In the genomic region with DNA sequence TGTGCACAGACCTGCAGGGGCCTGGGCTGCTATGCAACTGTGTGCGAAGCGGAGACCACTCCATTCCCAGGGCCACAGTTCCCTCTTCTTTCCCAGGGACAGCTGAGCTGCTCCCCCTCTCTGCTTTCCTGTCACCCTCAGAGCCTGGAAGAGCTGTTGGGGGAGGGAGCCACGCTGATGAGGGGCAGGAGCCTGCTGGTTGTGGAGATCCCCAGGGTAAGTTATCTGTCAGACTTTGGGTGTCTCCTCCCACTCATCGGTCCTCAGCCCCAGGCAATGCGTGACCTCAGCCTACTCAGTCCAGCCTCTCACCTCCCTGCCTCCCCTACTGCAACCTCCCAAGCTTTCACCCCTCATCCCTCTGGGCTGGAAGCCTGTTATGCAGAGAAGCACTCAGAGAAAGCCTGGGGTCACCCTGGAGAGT, we compare ENCODE assay signal across 13 cellular contexts. TPM values are rescaled to one million over a fixed set of nuclear protein-coding genes. Genes with fewer than 3 reads are reported as not detected.
DNase-seq lines count a peak whose midpoint lies in the region; ATAC-seq and TF ChIP-seq lines count a peak whose summit lies in the region.
"Had no signal": no experiment of that assay in that cellular context is flagged by ENCODE, and none has a peak within 500 bp of the region (broad histone marks: within the 10 kb centered on the region; RNA-seq: fewer than 3 reads in every experiment).

No MANE protein-coding gene starts in this region.

- H3K27ac ChIP-seq in VCaP, result peak overlapping the region; percentile 66
- H3K27ac ChIP-seq: breast epithelium, esophagus squamous epithelium, KMS-11 had no signal

- TF ChIP-seq CTCF in VCaP (conservative IDR thresholded peaks at IDR 0.05) (no peak), omental fat pad (IDR thresholded peaks at IDR 0.05) (no peak)

- ATAC-seq in GM21786 (IDR thresholded peaks at IDR 0.05; ENCODE audit: unreplicated experiment) (peak; percentile 32), omental fat pad (ENCODE audit: low FRiP score) (no peak), GM19324 (IDR thresholded peaks at IDR 0.05; ENCODE audit: low FRiP score, unreplicated experiment) (no peak)

- DNase-seq in ELR (ENCODE audit: low read depth) (peak; percentile 20), omental fat pad (ENCODE audit: low spot score) (peak; percentile 4), KBM-7 (no peak), NCI-H1436 (lab: John Stamatoyannopoulos, UW) (no peak)
- no peak for DNase-seq in stimulated activated CD4-positive, alpha-beta T cell treated with anti-CD3 and anti-CD28 coated beads, Interleukin-4, amount 100 ng/mL, for 24 hours
- DNase-seq: activated T-cell treated with anti-CD3 and anti-CD28 coated beads, Interleukin-2, amount 50 U/mL, for 1 hour; esophagus squamous epithelium; stimulated activated CD4-positive, alpha-beta T cell treated with anti-CD3 and anti-CD28 coated beads, Interleukin-2, amount 100 ng/mL, for 24 hours had no signal

- in situ Hi-C loops in KBM-7 (cut with MboI; ENCODE audit: low pct_unique_long_range_greater_than_20kb, low sequenced_read_pairs), result no loop called here

RNA-seq across cellular contexts. Expression of a gene that starts 53.5 kb away (rescaled TPM):
- 10 to 100 TPM in 1 of 4 donors, 1 to 10 TPM in 3; 4.2 to 15.8 (median 7.0) TPM for total RNA-seq in omental fat pad

Comparison
In these comparisons a context has a peak if more than half of its experiments do, and no peak if none do; other contexts are left out.
1. DNase-seq: peak in ELR (single experiment) and omental fat pad (single experiment); none in stimulated activated CD4-positive, alpha-beta T cell treated with anti-CD3 and anti-CD28 coated beads, Interleukin-4, amount 100 ng/mL, for 24 hours (single experiment), KBM-7 (single experiment) and NCI-H1436 (single experiment).